Comparison of ENCODE assay signal across 23 cellular contexts in genomic region chr17:81707725-81708646, GRCh38. TPM values are rescaled to one million over a fixed set of nuclear protein-coding genes. Genes with fewer than 3 reads are reported as not detected.
DNase-seq lines count a peak whose midpoint lies in the region; ATAC-seq and TF ChIP-seq lines count a peak whose summit lies in the region.
"Had no signal": no experiment of that assay in that cellular context is flagged by ENCODE, and none has a peak within 500 bp of the region (broad histone marks: within the 10 kb centered on the region; RNA-seq: fewer than 3 reads in every experiment).

No MANE protein-coding gene starts in this region.

- H3K14ac ChIP-seq in trophoblast cell (ENCODE audit: low read length): no peak overlapping the region

- H4K8ac ChIP-seq in trophoblast cell (ENCODE audit: low read depth, low read length): no peak overlapping the region

- intact Hi-C loops in Right ventricle myocardium inferior (cut with DNase I): no loop called here
- intact Hi-C loops in posterior cingulate gyrus (cut with DNase I): no loop called here

- H3K9me3 ChIP-seq in cardiac muscle cell (ENCODE audit: low read depth): no peaks in the 10 kb centered on the region
- no peaks in the 10 kb centered on the region for H3K9me3 ChIP-seq in NT2/D1 (ENCODE audit: insufficient read depth, low read length)
- peaks cover 2% of the 10 kb centered on the region for H3K9me3 ChIP-seq in trophoblast cell (ENCODE audit: insufficient read depth, low read depth, low read length)
- H3K9me3 ChIP-seq: psoas muscle had no signal

- no peak overlapping the region for H4K91ac ChIP-seq in trophoblast cell (ENCODE audit: low read depth, low read length)

- TF ChIP-seq CTCF in cardiac muscle cell (IDR thresholded peaks at IDR 0.05; ENCODE audit: low read depth, low read length): no peak

- H3K4me3 ChIP-seq in cardiac muscle cell (no peak overlapping the region), NT2/D1 (ENCODE audit: insufficient read length, low read depth) (no peak overlapping the region), trophoblast cell (ENCODE audit: low read depth, low read length) (no peak overlapping the region)
- H3K4me3 ChIP-seq: lung, neural progenitor cell, psoas muscle had no signal

- no peak overlapping the region for H3K23ac ChIP-seq in trophoblast cell (ENCODE audit: low read length)

- H3K36me3 ChIP-seq in cardiac muscle cell: peaks cover 28% of the 10 kb centered on the region
- H3K36me3 ChIP-seq in NT2/D1 (ENCODE audit: insufficient read depth, insufficient read length, low read length): peaks cover 53% of the 10 kb centered on the region
- H3K36me3 ChIP-seq in trophoblast cell (ENCODE audit: control insufficient read depth in 1 of 2, insufficient read depth in 2 of 2, low read length in 2 of 2): peaks cover 39 to 42% of the 10 kb centered on the region in 2 experiments
- H3K36me3 ChIP-seq: neural progenitor cell had no signal

- H2BK120ac ChIP-seq in trophoblast cell (ENCODE audit: insufficient read depth, low read length, poor library complexity): no peak overlapping the region

- no peak overlapping the region for H3K4ac ChIP-seq in trophoblast cell (ENCODE audit: low read depth, low read length)

- H3K27me3 ChIP-seq in cardiac muscle cell (no peaks in the 10 kb centered on the region), NT2/D1 (ENCODE audit: insufficient read depth, insufficient read length) (no peaks in the 10 kb centered on the region), trophoblast cell (ENCODE audit: insufficient read depth, low read length) (no peaks in the 10 kb centered on the region)

- no peak overlapping the region for H3K18ac ChIP-seq in trophoblast cell (ENCODE audit: low read length)

- peak overlapping the region; percentile 43 for H3K27ac ChIP-seq in cardiac muscle cell
- H3K27ac ChIP-seq in trophoblast cell (ENCODE audit: low read depth, low read length): no peak overlapping the region
- H3K27ac ChIP-seq: psoas muscle had no signal

- peak overlapping the region; percentile 8 for H3K9ac ChIP-seq in NT2/D1 (ENCODE audit: insufficient read length, low read depth)
- H3K9ac ChIP-seq in trophoblast cell (ENCODE audit: low read length): no peak overlapping the region
- H3K9ac ChIP-seq: neural progenitor cell had no signal

- peaks cover 11% of the 10 kb centered on the region for H3K79me1 ChIP-seq in trophoblast cell (ENCODE audit: low read length)

- no peak for ATAC-seq in Right ventricle myocardium inferior
- ATAC-seq: activated T-cell treated with anti-CD3 and anti-CD28 coated beads, Interleukin-2, amount 50 U/mL, for 72 hours; psoas muscle had no signal

- no peak overlapping the region for H2AK5ac ChIP-seq in trophoblast cell (ENCODE audit: low read length)

- H3K4me2 ChIP-seq in trophoblast cell (ENCODE audit: low read length): no peak overlapping the region
- H3K4me2 ChIP-seq: neural progenitor cell had no signal

- DNase-seq in cardiac muscle cell (ENCODE audit: low read depth in 1 of 2, low spot score in 1 of 2) (no peak), Right ventricle myocardium inferior (ENCODE audit: missing footprints) (no peak), NT2/D1 (ENCODE audit: low read depth, low spot score) (no peak), trophoblast cell (no peak), C1 segment of cervical spinal cord (lab: John Stamatoyannopoulos, UW) (no peak), posterior cingulate gyrus (no peak)
- DNase-seq: ACHN; activated CD4-positive, CD25-positive, alpha-beta regulatory T cell treated with anti-CD3 and anti-CD28 coated beads, Interleukin-2, amount 50 U/mL, for 72 hours; activated CD8-positive, alpha-beta memory T cell treated with anti-CD3 and anti-CD28 coated beads for 24 hours; activated T-cell treated with anti-CD3 and anti-CD28 coated beads, Interleukin-2, amount 50 U/mL, for 72 hours; anterior cingulate cortex; caudate nucleus; CD4-positive, CD25-positive, alpha-beta regulatory T cell; dermis blood vessel endothelial cell; DMS 273 treated with DMSO at 0.1 percent for 48 hours; HFFc6; NCI-H1694 treated with DMSO at 0.1 percent for 48 hours; NCI-H526 treated with DMSO at 0.1 percent for 48 hours; stimulated activated CD4-positive, alpha-beta T cell treated with anti-CD3 and anti-CD28 coated beads, Interleukin-1b, Interleukin-23, amount 100 ng/mL, for 48 hours; substantia nigra had no signal

- H2BK12ac ChIP-seq in trophoblast cell (ENCODE audit: low read length): no peak overlapping the region

- H2AFZ ChIP-seq in trophoblast cell (ENCODE audit: insufficient read depth, low read length, poor library complexity): no peak overlapping the region
- H2AFZ ChIP-seq: neural progenitor cell had no signal

- peaks cover 12% of the 10 kb centered on the region for H3K4me1 ChIP-seq in cardiac muscle cell (ENCODE audit: low read depth)
- peaks cover 22% of the 10 kb centered on the region for H3K4me1 ChIP-seq in NT2/D1 (ENCODE audit: insufficient read depth, insufficient read length)
- peaks cover 21 to 27% of the 10 kb centered on the region in 2 experiments for H3K4me1 ChIP-seq in trophoblast cell (ENCODE audit: control insufficient read depth in 1 of 2, insufficient read depth in 2 of 2, low read length in 2 of 2)

- H4K12ac ChIP-seq in trophoblast cell (ENCODE audit: low read depth, low read length): peak overlapping the region; percentile 12

- H2BK5ac ChIP-seq in trophoblast cell (ENCODE audit: low read depth, low read length, poor library complexity): no peak overlapping the region

- H3K79me2 ChIP-seq in trophoblast cell (ENCODE audit: control insufficient read depth, insufficient read depth, low read length, poor library complexity): peaks cover 18% of the 10 kb centered on the region

- no CpG with 5 or more reads among the region's 25 CpGs for WGBS in trophoblast cell (ENCODE audit: extremely low coverage, insufficient coverage, insufficient read length)

RNA-seq across cellular contexts. Expression of gene SLC25A10, which starts 4.1 kb away (rescaled TPM):
- total RNA-seq in cardiac muscle cell: 29.3 and 38.5 TPM in 2 replicates
- polyA plus RNA-seq in cardiac muscle cell: 34.9 and 52.2 TPM in 2 replicates
- total RNA-seq in Right ventricle myocardium inferior: 7.4 TPM
- 10.3 and 11.3 TPM in 2 replicates for polyA plus RNA-seq in trophoblast cell (2013)

RNA-seq across cellular contexts. Expression of gene MRPL12, which starts 4.8 kb away (rescaled TPM):
- total RNA-seq in cardiac muscle cell (45.0 and 47.5 TPM in 2 replicates), Right ventricle myocardium inferior (177 TPM)
- polyA plus RNA-seq in cardiac muscle cell: 187 and 222 TPM in 2 replicates
- 59.9 and 63.0 TPM in 2 replicates for polyA plus RNA-seq in trophoblast cell (2013)

RNA-seq across cellular contexts. Expression of gene HGS, which starts 24.2 kb away (rescaled TPM):
- total RNA-seq in cardiac muscle cell (86.1 and 107 TPM in 2 replicates), Right ventricle myocardium inferior (36.6 TPM)
- 108 and 109 TPM in 2 replicates for polyA plus RNA-seq in cardiac muscle cell
- 57.4 and 59.9 TPM in 2 replicates for polyA plus RNA-seq in trophoblast cell (2013)

RNA-seq across cellular contexts. Expression of gene ARL16, which starts 24.4 kb away (rescaled TPM):
- total RNA-seq in cardiac muscle cell: 44.3 and 58.3 TPM in 2 replicates
- polyA plus RNA-seq in cardiac muscle cell: 92.0 and 109 TPM in 2 replicates
- 11.9 TPM for total RNA-seq in Right ventricle myocardium inferior
- polyA plus RNA-seq in trophoblast cell (2013): 34.8 and 35.3 TPM in 2 replicates

RNA-seq across cellular contexts. Expression of gene CCDC137, which starts 41.4 kb away (rescaled TPM):
- 16.9 and 20.1 TPM in 2 replicates for total RNA-seq in cardiac muscle cell
- 23.2 and 23.4 TPM in 2 replicates for polyA plus RNA-seq in cardiac muscle cell
- 6.1 TPM for total RNA-seq in Right ventricle myocardium inferior
- polyA plus RNA-seq in trophoblast cell (2013): 23.6 and 24.3 TPM in 2 replicates
